1 cellular context compared by ENCODE assay signal in genomic region chr9:103078581-103078980, GRCh38.
TF ChIP-seq lines count a peak whose summit lies in the region.

No MANE protein-coding gene starts in this region.

TF ChIP-seq in SK-N-SH, 30 proteins besides CTCF, POLR2A, EP300 and RAD21 (continued from another document):
- TF ChIP-seq PBX3 (IDR thresholded peaks at IDR 0.05) = no peak
